In genomic region chr1:236953161-236953560, GRCh38 we compare ENCODE assay signal across 32 cellular contexts. TPM values are rescaled to one million over a fixed set of nuclear protein-coding genes. Genes with fewer than 3 reads are reported as not detected.
"Had no signal": no experiment of that assay in that cellular context is flagged by ENCODE, and none has a peak within 500 bp of the region (broad histone marks: within the 10 kb centered on the region; RNA-seq: fewer than 3 reads in every experiment).

No MANE protein-coding gene starts in this region.

- H3K27me3 ChIP-seq: heart right ventricle, left lung, thyroid gland, upper lobe of right lung had no signal

- H3K4me3 ChIP-seq: left lung, lower lobe of right lung, thyroid gland, upper lobe of right lung had no signal

- H3K9me3 ChIP-seq: lower lobe of right lung, thyroid gland, upper lobe of right lung had no signal

- H3K4me1 ChIP-seq: left lung, lower lobe of right lung, upper lobe of right lung had no signal

- H3K36me3 ChIP-seq: heart right ventricle, left lung, lower lobe of right lung, thyroid gland, upper lobe of right lung, WERI-Rb-1 had no signal

- H3K27ac ChIP-seq: left lung, lower lobe of right lung, thyroid gland, upper lobe of right lung, WERI-Rb-1 had no signal

- DNase-seq: activated CD4-positive, alpha-beta T cell treated with anti-CD3 and anti-CD28 coated beads for 48 hours; activated CD4-positive, alpha-beta T cell treated with anti-CD3 and anti-CD28 coated beads, Interleukin-2, amount 50 U/mL, for 48 hours; activated CD8-positive, alpha-beta memory T cell treated with anti-CD3 and anti-CD28 coated beads for 24 hours; activated gamma-delta T cell; activated naive CD4-positive, alpha-beta T cell treated with anti-CD3 and anti-CD28 coated beads, Interleukin-2, amount 10 ng/mL, durations not matched to agents 7 days and 5 days; activated naive CD8-positive, alpha-beta T cell treated with anti-CD3 and anti-CD28 coated beads, Interleukin-2, amount 10 ng/mL, durations not matched to agents 7 days and 5 days; central memory CD4-positive, alpha-beta T cell; cortex of kidney; effector memory CD8-positive, alpha-beta T cell; erythroblast; heart right ventricle; left lung; lower lobe of right lung; mesenchymal stem cell; natural killer cell; retina; small intestine; stimulated activated CD4-positive, alpha-beta T cell treated with anti-CD3 and anti-CD28 coated beads, Interleukin-4, amount 100 ng/mL, for 24 hours; T-helper 9 cell; thyroid gland; upper lobe of right lung; WERI-Rb-1 had no signal

- ATAC-seq: activated CD4-positive, CD25-positive, alpha-beta regulatory T cell treated with anti-CD3 and anti-CD28 coated beads, Interleukin-2, amount 50 U/mL, for 24 hours; effector memory CD8-positive, alpha-beta T cell; left lung; lower lobe of right lung; natural killer cell; sciatic nerve; stimulated activated effector memory CD8-positive, alpha-beta T cell treated with anti-CD3 and anti-CD28 coated beads, Interleukin-12 subunit alpha, Interleukin-12 subunit beta, amount 100 ng/mL, for 72 hours; upper lobe of right lung had no signal

RNA-seq across cellular contexts. Expression of gene MT1HL1, which starts 51.1 kb away (rescaled TPM):
- total RNA-seq: activated naive CD8-positive, alpha-beta T cell treated with anti-CD3 and anti-CD28 coated beads, Interleukin-2, amount 10 ng/mL, durations not matched to agents 7 days and 5 days; activated T-helper 1 cell treated with anti-CD3 and anti-CD28 coated beads, Interleukin-12 subunit alpha, Interleukin-12 subunit beta, Interleukin-2, Interleukin-4 antibody, amounts not matched to agents 30 ng/mL and 10 ng/mL and 1 ng/mL, durations not matched to agents 14 hours and 24 hours and 36 hours; fibroblast of lung; fibroblast of villous mesenchyme; heart right ventricle; left lung; lower lobe of right lung; mononuclear cell; natural killer cell; osteocyte; progenitor cell of endocrine pancreas; sciatic nerve; T-helper 1 cell treated with Interleukin-12 subunit alpha and Interleukin-12 subunit beta and Interleukin-4 antibody, amounts not matched to agents 30 ng/mL and 1 ng/mL, for 36 hours; thyroid gland; upper lobe of right lung had no signal
- polyA plus RNA-seq: fibroblast of lung, heart right ventricle, small intestine had no signal
